In genomic region chr2:170185319-170185718, GRCh38 we compare ENCODE assay signal across 21 cellular contexts. TPM values are rescaled to one million over a fixed set of nuclear protein-coding genes. Genes with fewer than 3 reads are reported as not detected.
A peak's percentile ranks its signal among the peaks of the same experiment; 100 is the strongest.
DNase-seq lines count a peak whose midpoint lies in the region; ATAC-seq, FAIRE-seq and TF ChIP-seq lines count a peak whose summit lies in the region.
"Had no signal": no experiment of that assay in that cellular context is flagged by ENCODE, and none has a peak within 500 bp of the region (broad histone marks: within the 10 kb centered on the region; RNA-seq: fewer than 3 reads in every experiment).

No MANE protein-coding gene starts in this region.

- H3K23me2 ChIP-seq in H1 (ENCODE audit: low read depth, low read length) = no peaks in the 10 kb centered on the region

- no peak overlapping the region for H2BK120ac ChIP-seq in H1 (replicated peaks; ENCODE audit: low read depth, low read length)

- no peak overlapping the region for H3K4me3 ChIP-seq in H1 (ENCODE audit: extremely low read depth in 1 of 4, insufficient read depth in 2 of 4, low read depth in 3 of 4, low read length in 4 of 4)
- H3K4me3 ChIP-seq in vagina = no peak overlapping the region
- H3K4me3 ChIP-seq: BLaER1 treated with 17β-estradiol and CSF1 and Interleukin-3, amounts not matched to agents 10 nM and 100 nM; GM23248 had no signal

- H4K8ac ChIP-seq in H1 (ENCODE audit: extremely low read depth, insufficient read depth, low read length) = no peak overlapping the region

- TF ChIP-seq RAD21 in H1 (IDR thresholded peaks at IDR 0.05 in 1 of 2, conservative IDR thresholded peaks at IDR 0.05 in 1 of 2; ENCODE audit: low read depth in 2 of 2, low read length in 2 of 2) = no peak

- no peak overlapping the region for H2AFZ ChIP-seq in H1 (ENCODE audit: low read length)
- H2AFZ ChIP-seq: GM23248 had no signal

- no peak overlapping the region for H2BK5ac ChIP-seq in H1 (ENCODE audit: low read depth, low read length)

- no peak overlapping the region for H2BK12ac ChIP-seq in H1 (ENCODE audit: low read depth, low read length)

- no peak overlapping the region for H3K9ac ChIP-seq in H1 (replicated peaks in 1 of 4; ENCODE audit: extremely low read depth in 1 of 4, low read depth in 3 of 4, low read length in 3 of 4)
- H3K9ac ChIP-seq: BLaER1 treated with 17β-estradiol and CSF1 and Interleukin-3, amounts not matched to agents 10 nM and 100 nM; GM23248 had no signal

- no peak for TF ChIP-seq POLR2A in H1 (IDR thresholded peaks at IDR 0.05; ENCODE audit: control extremely low read depth in 1 of 2, low read depth in 2 of 2, low read length in 2 of 2)
- TF ChIP-seq POLR2A in vagina (IDR thresholded peaks at IDR 0.05) = no peak

- H3K4me3 Mint-ChIP-seq in WTC11 = no peak overlapping the region
- no peak overlapping the region for H3K4me3 Mint-ChIP-seq in T-helper 17 cell
- H3K4me3 Mint-ChIP-seq: CD14-positive monocyte; CD4-positive, alpha-beta T cell; CD8-positive, alpha-beta memory T cell; H9 had no signal

- no peak for ATAC-seq in WTC11
- no peak for ATAC-seq in HG03571 (IDR thresholded peaks at IDR 0.05; ENCODE audit: unreplicated experiment)
- no peak for ATAC-seq in T-helper 17 cell

- no peak overlapping the region for H2BK15ac ChIP-seq in H1 (ENCODE audit: low read length)

- POLR2A ChIA-PET in WTC11 (lab: Charles Lee) (no interaction called here), H1 (lab: Charles Lee; ENCODE audit: partially characterized antibody) (no interaction called here)

- H3K14ac ChIP-seq in H1 (ENCODE audit: insufficient read length) = no peak overlapping the region

- intact Hi-C loops in head of caudate nucleus (cut with DNase I) = no loop called here
- intact Hi-C loops in vagina (cut with DNase I) = no loop called here

- H3K79me2 ChIP-seq in H1 (ENCODE audit: control insufficient read depth in 1 of 2, insufficient read depth in 2 of 2, low read length in 2 of 2) = no peaks in the 10 kb centered on the region

- no peaks in the 10 kb centered on the region; a peak in 1 of 8 replicates for H3K36me3 ChIP-seq in H1 (ENCODE audit: control insufficient read depth in 2 of 4, insufficient read depth in 4 of 4, low read length in 3 of 4)
- H3K36me3 ChIP-seq in vagina = no peaks in the 10 kb centered on the region
- H3K36me3 ChIP-seq: BE2C; BLaER1 treated with 17β-estradiol and CSF1 and Interleukin-3, amounts not matched to agents 10 nM and 100 nM had no signal

- H3K27ac Mint-ChIP-seq in WTC11 (no peak overlapping the region), T-helper 17 cell (no peak overlapping the region)
- H3K27ac Mint-ChIP-seq: CD14-positive monocyte; CD4-positive, alpha-beta T cell; CD8-positive, alpha-beta memory T cell; H9 had no signal

- no peak overlapping the region for H3K18ac ChIP-seq in H1 (ENCODE audit: extremely low read depth, low read length)

- no peaks in the 10 kb centered on the region for H4K20me1 ChIP-seq in H1 (replicated peaks in 1 of 2; ENCODE audit: control insufficient read depth in 1 of 2, insufficient read depth in 2 of 2, low read length in 2 of 2)
- H4K20me1 ChIP-seq: BLaER1 treated with 17β-estradiol and CSF1 and Interleukin-3, amounts not matched to agents 10 nM and 100 nM had no signal

- no peak overlapping the region for H3K56ac ChIP-seq in H1 (replicated peaks; ENCODE audit: insufficient read length, low read depth, low read length)

- DNase-seq in GM19239 (ENCODE audit: insufficient read length, low spot score) (no peak), WTC11 (ENCODE audit: low spot score) (no peak), H1 (ENCODE audit: low read depth in 1 of 2, low spot score in 2 of 2) (no peak), T-helper 17 cell (no peak), head of caudate nucleus (no peak), vagina (ENCODE audit: extremely low spot score in 2 of 2) (no peak)
- DNase-seq: AML-193; BE2C; CD4-positive, alpha-beta T cell; CD8-positive, alpha-beta memory T cell; DMS 273 treated with DMSO at 0.1 percent for 48 hours; DMS79; EL; GF-D8; GM23248; H9 had no signal

- H3K9me3 ChIP-seq in H1 (ENCODE audit: insufficient read depth in 2 of 2, low read depth in 1 of 2, low read length in 1 of 2) = peaks cover 0 to 10% of the 10 kb centered on the region in 2 experiments; a peak in 2 of 4 replicates
- no peaks in the 10 kb centered on the region for H3K9me3 ChIP-seq in T-helper 17 cell (ENCODE audit: control insufficient read depth, low read length, poor library complexity, severe bottlenecking)
- H3K9me3 ChIP-seq in vagina = peaks cover 8% of the 10 kb centered on the region
- H3K9me3 ChIP-seq: BE2C had no signal

- no peak overlapping the region for H4K91ac ChIP-seq in H1 (replicated peaks; ENCODE audit: insufficient read length, low read length)

- no peak overlapping the region for H4K5ac ChIP-seq in H1 (ENCODE audit: insufficient read length, low read depth, low read length)

- H3K4me1 ChIP-seq in H1 (replicated peaks in 1 of 4; ENCODE audit: control insufficient read depth in 3 of 4, insufficient read depth in 4 of 4, low read length in 3 of 4) = 0 out of 7 replicates have a peak, but pooled peaks cover 0 to under 1% (median 0%) of the 10 kb centered on the region in 4 experiments
- H3K4me1 ChIP-seq in vagina = no peaks in the 10 kb centered on the region
- H3K4me1 ChIP-seq: BE2C; BLaER1 treated with 17β-estradiol and CSF1 and Interleukin-3, amounts not matched to agents 10 nM and 100 nM had no signal

- TF ChIP-seq CTCF in WTC11 (IDR thresholded peaks at IDR 0.05) = no peak
- TF ChIP-seq CTCF in H1 (IDR thresholded peaks at IDR 0.05; ENCODE audit: control extremely low read depth in 1 of 3, insufficient read depth in 1 of 3, low read depth in 1 of 3, low read length in 3 of 3) = no peak
- TF ChIP-seq CTCF in vagina (IDR thresholded peaks at IDR 0.05) = no peak

- H2AK5ac ChIP-seq in H1 (ENCODE audit: low read depth, low read length) = no peak overlapping the region

- no peak overlapping the region for H3K23ac ChIP-seq in H1 (ENCODE audit: insufficient read length)

- peak; percentile 54 for FAIRE-seq in GM19239 (lab: Jason Lieb, UNC)
- no peak for FAIRE-seq in H1 (lab: Jason Lieb, UNC)
- FAIRE-seq: D721Med, GM12892 had no signal

- peaks cover 10% of the 10 kb centered on the region for H3K4me1 Mint-ChIP-seq in WTC11
- H3K4me1 Mint-ChIP-seq in T-helper 17 cell = no peaks in the 10 kb centered on the region
- H3K4me1 Mint-ChIP-seq: CD14-positive monocyte had no signal

- H3K27ac ChIP-seq in H1 (ENCODE audit: low read depth, low read length) (no peak overlapping the region), vagina (no peak overlapping the region)
- H3K27ac ChIP-seq: BLaER1 treated with 17β-estradiol and CSF1 and Interleukin-3, amounts not matched to agents 10 nM and 100 nM; GM23248 had no signal

- H3K4ac ChIP-seq in H1 (replicated peaks; ENCODE audit: insufficient read length, low read depth, low read length) = no peak overlapping the region

- no peak for TF ChIP-seq EP300 in H1 (IDR thresholded peaks at IDR 0.05; ENCODE audit: borderline replicate concordance in 1 of 2, low read depth in 2 of 2, low read length in 2 of 2)

- H3K27me3 Mint-ChIP-seq in WTC11 (ENCODE audit: low read depth) = no peaks in the 10 kb centered on the region; the same call in 1 of the 2 replicates
- no peaks in the 10 kb centered on the region for H3K27me3 Mint-ChIP-seq in T-helper 17 cell

- peaks cover 60% of the 10 kb centered on the region for H3K9me3 Mint-ChIP-seq in WTC11

- CTCF ChIA-PET in WTC11 (lab: Charles Lee) (no interaction called here), H1 (lab: Charles Lee; ENCODE audit: partially characterized antibody) (no interaction called here)

- no peaks in the 10 kb centered on the region for H3K27me3 ChIP-seq in H1 (replicated peaks in 1 of 4; ENCODE audit: control insufficient read depth in 3 of 4, extremely low read depth in 1 of 4, insufficient read depth in 3 of 4, low read length in 3 of 4)
- no peaks in the 10 kb centered on the region for H3K27me3 ChIP-seq in vagina
- H3K27me3 ChIP-seq: BE2C; BLaER1 treated with 17β-estradiol and CSF1 and Interleukin-3, amounts not matched to agents 10 nM and 100 nM had no signal

- H3K4me2 ChIP-seq in H1 (ENCODE audit: insufficient read depth in 1 of 2, low read depth in 2 of 2, low read length in 2 of 2) = no peak overlapping the region
- H3K4me2 ChIP-seq: BLaER1 treated with 17β-estradiol and CSF1 and Interleukin-3, amounts not matched to agents 10 nM and 100 nM had no signal

- no peak overlapping the region for H2BK20ac ChIP-seq in H1 (ENCODE audit: low read length)

- H3K79me1 ChIP-seq in H1 (ENCODE audit: low read depth, low read length) = no peaks in the 10 kb centered on the region

- H3K36me3 Mint-ChIP-seq in WTC11 = peaks cover 55% of the 10 kb centered on the region
- no peaks in the 10 kb centered on the region for H3K36me3 Mint-ChIP-seq in T-helper 17 cell (ENCODE audit: low read depth)
- H3K36me3 Mint-ChIP-seq: CD14-positive monocyte; CD8-positive, alpha-beta memory T cell had no signal

TF ChIP-seq in WTC11, 78 proteins besides CTCF, POLR2A, EP300 and RAD21:
- peak; percentile 54; the same call in 1 of the 2 replicates for TF ChIP-seq GTF2I (CRISPR knock-in tag; conservative IDR thresholded peaks at IDR 0.05)
- no peak for TF ChIP-seq ATF1 (CRISPR knock-in tag; IDR thresholded peaks at IDR 0.05)

TF ChIP-seq in H1, 55 proteins besides CTCF, POLR2A, EP300 and RAD21:
- TF ChIP-seq E2F6 (IDR thresholded peaks at IDR 0.05) (no peak), ZNF274 (IDR thresholded peaks at IDR 0.05; ENCODE audit: borderline replicate concordance, extremely low read depth, low read length) (no peak), KDM1A (IDR thresholded peaks at IDR 0.05; ENCODE audit: borderline replicate concordance, low read length) (peak; percentile 68; the same call in 1 of the 2 replicates)

RNA-seq across cellular contexts. Expression of gene MYO3B, which starts 7.4 kb away (rescaled TPM):
- total RNA-seq in WTC11 (2021) = 0.44 to 0.62 TPM (median 0.50 TPM) in 3 replicates
- total RNA-seq in H1 (2021; fragmentation: NEBNext Ultra II Directional; extraction: Animal tissue kit (Norgen Biotek cat#: 25700)) = 0.19 and 0.27 TPM in 2 replicates
- 0.11 and 0.17 TPM in 2 replicates for polyA plus RNA-seq in H1 (2011; rRNA removed)
- polyA plus RNA-seq in H1 (2011; cell fraction: cytosol; rRNA removed) = 0.16 TPM
- polyA plus RNA-seq in H1 (2011; cell fraction: nucleus; rRNA removed) = 0.19 TPM
- polyA plus RNA-seq in H1 (2012, experiment 1 of 2) = 0.13 to 0.29 TPM (median 0.17 TPM) in 4 replicates
- not detected for polyA plus RNA-seq in H1 (2012, experiment 2 of 2)
- 0.12 TPM for polyA plus RNA-seq in H1 (2013, experiment 1 of 2)
- 0.15 TPM for polyA plus RNA-seq in H1 (2013, experiment 2 of 2)
- polyA minus RNA-seq in H1 (2011; rRNA and poly(A)+ RNA removed) = 0.98 and 1.4 TPM in 2 replicates
- polyA minus RNA-seq in H1 (2011; cell fraction: cytosol; rRNA and poly(A)+ RNA removed) = 0.22 TPM
- polyA minus RNA-seq in H1 (2011; cell fraction: nucleus; rRNA and poly(A)+ RNA removed) = 1.2 TPM
- total RNA-seq in T-helper 17 cell = under 1 TPM in 1 of 2 donors, not detected in 1; 0.16 TPM
- total RNA-seq in vagina = 0.49 TPM
- total RNA-seq: CD4-positive, alpha-beta T cell had no signal
- polyA plus RNA-seq: CD14-positive monocyte, GM23248 had no signal
